In genomic region chr20:56582557-56582956, GRCh38 we compare ENCODE assay signal across 19 cellular contexts. TPM values are rescaled to one million over a fixed set of nuclear protein-coding genes. Genes with fewer than 3 reads are reported as not detected.
DNase-seq lines count a peak whose midpoint lies in the region; ATAC-seq, FAIRE-seq and TF ChIP-seq lines count a peak whose summit lies in the region.
"Had no signal": no experiment of that assay in that cellular context is flagged by ENCODE, and none has a peak within 500 bp of the region (broad histone marks: within the 10 kb centered on the region; RNA-seq: fewer than 3 reads in every experiment).

No MANE protein-coding gene starts in this region.

- H3K27ac Mint-ChIP-seq in GM23338, result no peak overlapping the region
- no peak overlapping the region for H3K27ac Mint-ChIP-seq in activated CD8-positive, alpha-beta memory T cell treated with anti-CD3 and anti-CD28 coated beads, Interleukin-2, amount 10 ng/mL, durations not matched to agents 7 days and 5 days
- H3K27ac Mint-ChIP-seq: T-helper 1 cell treated with Interleukin-12 subunit alpha and Interleukin-12 subunit beta and Interleukin-4 antibody, amounts not matched to agents 30 μg/mL and 1 μg/mL, for 36 hours had no signal

- no peaks in the 10 kb centered on the region for H3K9me1 ChIP-seq in K562 (ENCODE audit: control insufficient read depth, insufficient read depth, low read length)

- H3K4me1 ChIP-seq in GM23338 (ENCODE audit: insufficient read depth) (no peaks in the 10 kb centered on the region), K562 (replicated peaks in 1 of 2; ENCODE audit: control insufficient read depth in 2 of 2, insufficient read depth in 2 of 2, low read length in 2 of 2) (no peaks in the 10 kb centered on the region; a peak in 1 of 5 replicates), heart right ventricle (no peaks in the 10 kb centered on the region)
- H3K4me1 ChIP-seq: Peyer's patch had no signal

- H3K9me3 ChIP-seq in K562 (replicated peaks; ENCODE audit: control insufficient read depth, insufficient read depth, low read depth, low read length) (no peaks in the 10 kb centered on the region), heart right ventricle (no peaks in the 10 kb centered on the region)
- H3K9me3 ChIP-seq: A549, Peyer's patch, SK-N-SH had no signal

- POLR2A ChIA-PET in K562 (lab: Yijun Ruan, JAX), result no interaction called here

- in situ Hi-C loops in K562 (cut with MboI), result loop anchor here (25.0 kb wide), 1 partner anchor 1920 kb away; no protein-coding TSS in a partner anchor

- no peaks in the 10 kb centered on the region for H3K79me2 ChIP-seq in GM23338 (replicated peaks; ENCODE audit: insufficient read depth)
- H3K79me2 ChIP-seq in K562 (ENCODE audit: control insufficient read depth, insufficient read depth, low read length), result no peaks in the 10 kb centered on the region

- H3K9me3 Mint-ChIP-seq in GM23338, result no peaks in the 10 kb centered on the region; the same call in 2 of the 3 replicates
- H3K9me3 Mint-ChIP-seq in activated CD8-positive, alpha-beta memory T cell treated with anti-CD3 and anti-CD28 coated beads, Interleukin-2, amount 10 ng/mL, durations not matched to agents 7 days and 5 days (ENCODE audit: low read depth), result no peaks in the 10 kb centered on the region
- H3K9me3 Mint-ChIP-seq: T-helper 1 cell treated with Interleukin-12 subunit alpha and Interleukin-12 subunit beta and Interleukin-4 antibody, amounts not matched to agents 30 μg/mL and 1 μg/mL, for 36 hours had no signal

- TF ChIP-seq RAD21 in K562 (CRISPR knock-in tag; conservative IDR thresholded peaks at IDR 0.05 in 1 of 2, IDR thresholded peaks at IDR 0.05 in 1 of 2), result no peak

- no peak for FAIRE-seq in K562 (lab: Jason Lieb, UNC)
- FAIRE-seq: A549 had no signal

- H3K9me2 ChIP-seq in GM23338 (ENCODE audit: insufficient read depth), result no peaks in the 10 kb centered on the region
- H3K9me2 ChIP-seq: SK-N-SH had no signal

- DNase-seq in Ammon's horn (ENCODE audit: low spot score) (peak; percentile 22), GM23338 (ENCODE audit: low spot score) (no peak), NCI-H82 (lab: John Stamatoyannopoulos, UW) (peak; percentile 77), K562 (ENCODE audit: extremely low read depth in 1 of 4, low spot score in 3 of 4) (no peak), dermis blood vessel endothelial cell (no peak), heart right ventricle (no peak)
- no peak for DNase-seq in activated CD8-positive, alpha-beta memory T cell treated with anti-CD3 and anti-CD28 coated beads, Interleukin-2, amount 10 ng/mL, durations not matched to agents 7 days and 5 days
- DNase-seq: HCEC 1CT, NCI-H187 treated with DMSO at 0.1 percent for 48 hours, NCI-H446, NCI-H69, Peyer's patch, SK-N-SH had no signal

- H3K36me3 Mint-ChIP-seq in GM23338 (ENCODE audit: low read depth), result no peaks in the 10 kb centered on the region
- H3K36me3 Mint-ChIP-seq in activated CD8-positive, alpha-beta memory T cell treated with anti-CD3 and anti-CD28 coated beads, Interleukin-2, amount 10 ng/mL, durations not matched to agents 7 days and 5 days, result no peaks in the 10 kb centered on the region
- H3K36me3 Mint-ChIP-seq: CD14-positive monocyte had no signal

- no peak overlapping the region for H3K9ac ChIP-seq in K562 (ENCODE audit: insufficient read depth in 1 of 2, low read depth in 2 of 2, low read length in 2 of 2)
- H3K9ac ChIP-seq: KMS-11, SK-N-SH had no signal

- no peak for TF ChIP-seq EP300 in K562 (IDR thresholded peaks at IDR 0.05; ENCODE audit: low read length)

- no peak overlapping the region for H3K4me3 Mint-ChIP-seq in GM23338
- H3K4me3 Mint-ChIP-seq in activated CD8-positive, alpha-beta memory T cell treated with anti-CD3 and anti-CD28 coated beads, Interleukin-2, amount 10 ng/mL, durations not matched to agents 7 days and 5 days, result no peak overlapping the region
- H3K4me3 Mint-ChIP-seq: CD14-positive monocyte; T-helper 1 cell treated with Interleukin-12 subunit alpha and Interleukin-12 subunit beta and Interleukin-4 antibody, amounts not matched to agents 30 μg/mL and 1 μg/mL, for 36 hours had no signal

- no TSS peak for BruUV-seq in K562 (replicated peaks; lab: Mats Ljungman, UMichigan)

- TF ChIP-seq CTCF in GM23338 (conservative IDR thresholded peaks at IDR 0.05; ENCODE audit: low read depth in 2 of 2) (no peak), K562 (IDR thresholded peaks at IDR 0.05 in 2 of 3, conservative IDR thresholded peaks at IDR 0.05 in 1 of 3; ENCODE audit: insufficient read depth in 2 of 3, low read depth in 1 of 3, low read length in 3 of 3) (no peak), heart right ventricle (IDR thresholded peaks at IDR 0.05) (no peak)

- H2AFZ ChIP-seq in GM23338 (peak overlapping the region; percentile 63; the same call in 1 of the 2 replicates), K562 (ENCODE audit: low read depth, low read length) (no peak overlapping the region)

- H3K27ac ChIP-seq in GM23338 (ENCODE audit: low read depth), result no peak overlapping the region
- H3K27ac ChIP-seq in K562 (ENCODE audit: extremely low read depth, low read depth, low read length), result no peak overlapping the region
- H3K27ac ChIP-seq in heart right ventricle, result no peak overlapping the region
- H3K27ac ChIP-seq: A549, KMS-11, Peyer's patch had no signal

- H3F3A ChIP-seq in GM23338 (replicated peaks; ENCODE audit: low read depth), result no peaks in the 10 kb centered on the region

- CTCF ChIA-PET in K562 (lab: Yijun Ruan, JAX; ENCODE audit: low intra/inter-chr PET ratio), result no interaction called here
- CTCF ChIA-PET in activated CD8-positive, alpha-beta memory T cell treated with anti-CD3 and anti-CD28 coated beads, Interleukin-2, amount 10 ng/mL, durations not matched to agents 7 days and 5 days (lab: Charles Lee), result no interaction called here

- ATAC-seq in GM23338, result no peak
- no peak for ATAC-seq in K562
- ATAC-seq in activated CD8-positive, alpha-beta memory T cell treated with anti-CD3 and anti-CD28 coated beads, Interleukin-2, amount 10 ng/mL, durations not matched to agents 7 days and 5 days, result no peak
- no peak for ATAC-seq in heart right ventricle
- ATAC-seq: A549, Right ventricle myocardium inferior had no signal

- peaks cover 18% of the 10 kb centered on the region; the same call in 2 of the 3 replicates for H3K4me1 Mint-ChIP-seq in GM23338
- H3K4me1 Mint-ChIP-seq in activated CD8-positive, alpha-beta memory T cell treated with anti-CD3 and anti-CD28 coated beads, Interleukin-2, amount 10 ng/mL, durations not matched to agents 7 days and 5 days, result no peaks in the 10 kb centered on the region

- H3K4me3 ChIP-seq in GM23338, result no peak overlapping the region
- no peak overlapping the region for H3K4me3 ChIP-seq in K562
- no peak overlapping the region for H3K4me3 ChIP-seq in heart right ventricle
- H3K4me3 ChIP-seq: A549, Peyer's patch had no signal

- 0% methylated on average over 3 of the region's 3 CpGs for WGBS in K562 (ENCODE audit: insufficient coverage, low coverage, missing lambda C conversion rate)
- 36 to 47% methylated on average over 3 of the region's 3 CpGs for WGBS in heart right ventricle, 2 donors

- H4K20me1 ChIP-seq in GM23338 (replicated peaks; ENCODE audit: insufficient read depth) (no peaks in the 10 kb centered on the region), K562 (replicated peaks; ENCODE audit: control insufficient read depth, insufficient read depth, low read length) (no peaks in the 10 kb centered on the region)

- no peaks in the 10 kb centered on the region for H3K27me3 ChIP-seq in GM23338 (ENCODE audit: insufficient read depth)
- H3K27me3 ChIP-seq in K562 (ENCODE audit: control insufficient read depth in 2 of 2, insufficient read depth in 2 of 2, low read length in 2 of 2), result peaks cover 19 to 25% of the 10 kb centered on the region in 2 experiments; a peak in 3 of 5 replicates
- H3K27me3 ChIP-seq in heart right ventricle, result peaks cover 0 to 16% (median 5%) of the 10 kb centered on the region in 7 donors
- H3K27me3 ChIP-seq: Peyer's patch had no signal

- no peaks in the 10 kb centered on the region for H3K36me3 ChIP-seq in GM23338 (ENCODE audit: insufficient read depth)
- H3K36me3 ChIP-seq in K562 (ENCODE audit: control insufficient read depth, insufficient read depth, low read length), result no peaks in the 10 kb centered on the region
- H3K36me3 ChIP-seq in heart right ventricle, result no peaks in the 10 kb centered on the region
- H3K36me3 ChIP-seq: Peyer's patch had no signal

- H3K4me2 ChIP-seq in GM23338 (no peak overlapping the region), K562 (ENCODE audit: insufficient read depth, low read length) (no peak overlapping the region)
- H3K4me2 ChIP-seq: A549, KMS-11, SK-N-SH had no signal

- intact Hi-C loops in K562 (cut with micrococcal nuclease) (no loop called here), heart right ventricle (cut with DNase I) (no loop called here)

- TF ChIP-seq POLR2A in K562 (conservative IDR thresholded peaks at IDR 0.05), result no peak

- peaks cover 3% of the 10 kb centered on the region for H3K27me3 Mint-ChIP-seq in GM23338 (ENCODE audit: insufficient read depth, low read depth, poor library complexity)
- peaks cover 6% of the 10 kb centered on the region for H3K27me3 Mint-ChIP-seq in activated CD8-positive, alpha-beta memory T cell treated with anti-CD3 and anti-CD28 coated beads, Interleukin-2, amount 10 ng/mL, durations not matched to agents 7 days and 5 days

RNA-seq across cellular contexts. Expression of gene TFAP2C, which starts 46.5 kb away (rescaled TPM):
- 9.4 and 11.9 TPM in 2 replicates for total RNA-seq in GM23338 (2014; rRNA removed; shearing (Covaris generic))
- polyA plus RNA-seq in GM23338 (2016; fragmentation: Nextera tagmentation; extraction: Ambion mirVana), result 11.7 and 14.3 TPM in 2 replicates
- not detected in 2 replicates for total RNA-seq in K562 (2011; cell fraction: chromatin; rRNA removed; ENCODE audit: low replicate concordance)
- not detected in 2 replicates for total RNA-seq in K562 (2011; cell fraction: nucleolus; rRNA removed)
- total RNA-seq in K562 (2011; cell fraction: nucleoplasm; rRNA removed), result not detected in 2 replicates
- not detected in 2 replicates for total RNA-seq in K562 (2014; rRNA removed)
- total RNA-seq in K562 (2014; rRNA removed; fragmentation: Illumina TruSeq; extraction: Trizol), result not detected in 2 replicates
- not detected in 2 replicates for total RNA-seq in K562 (2015; rRNA removed; fragmentation: Illumina TruSeq; extraction: Trizol)
- total RNA-seq in K562 (2021), result 0.16 TPM in 1 of 2 replicates, not detected in the other
- 0.04 TPM in 1 of 2 replicates, not detected in the other for polyA plus RNA-seq in K562 (2011; rRNA removed)
- polyA plus RNA-seq in K562 (2011; cell fraction: cytosol; rRNA removed), result not detected in 2 replicates
- polyA plus RNA-seq in K562 (2011; cell fraction: nucleus; rRNA removed), result 0.04 TPM in 1 of 2 replicates, not detected in the other
- not detected in 2 replicates for polyA plus RNA-seq in K562 (2012)
- polyA plus RNA-seq in K562 (2014; fragmentation: Illumina TruSeq; extraction: Trizol), result 0.03 TPM in 1 of 2 replicates, not detected in the other
- polyA plus RNA-seq in K562 (2014; fragmentation: Nextera tagmentation; extraction: Ambion mirVana), result not detected
- not detected in 2 replicates for polyA plus RNA-seq in K562 (2014; rRNA removed)
- polyA minus RNA-seq in K562 (2011; rRNA and poly(A)+ RNA removed), result not detected in 2 replicates
- polyA minus RNA-seq in K562 (2011; cell fraction: cytosol; rRNA and poly(A)+ RNA removed), result not detected in 2 replicates
- not detected in 2 replicates for polyA minus RNA-seq in K562 (2011; cell fraction: nucleus; rRNA and poly(A)+ RNA removed)
- not detected for total RNA-seq in activated CD8-positive, alpha-beta memory T cell treated with anti-CD3 and anti-CD28 coated beads, Interleukin-2, amount 10 ng/mL, durations not matched to agents 7 days and 5 days
- total RNA-seq in dermis blood vessel endothelial cell, result not detected in 2 replicates
- under 1 TPM in 8 of 10 donors, not detected in 2; 0.07 to 0.49 (median 0.19) TPM for total RNA-seq in heart right ventricle
- polyA plus RNA-seq in heart right ventricle, result under 1 TPM; 0.03 to 0.07 TPM
- total RNA-seq: Peyer's patch had no signal
- polyA plus RNA-seq: CD14-positive monocyte, SK-N-SH had no signal

RNA-seq across cellular contexts. Expression of gene FAM209B, which starts 49.5 kb away (rescaled TPM):
- total RNA-seq in GM23338 (2014; rRNA removed; shearing (Covaris generic)), result not detected in 2 replicates
- polyA plus RNA-seq in GM23338 (2016; fragmentation: Nextera tagmentation; extraction: Ambion mirVana) (0.68 and 1.1 TPM in 2 replicates), K562 (2011; rRNA removed) (0.35 and 0.36 TPM in 2 replicates), K562 (2014; fragmentation: Illumina TruSeq; extraction: Trizol) (not detected in 2 replicates), K562 (2014; fragmentation: Nextera tagmentation; extraction: Ambion mirVana) (under 1 TPM in 1 of 2 experiments, not detected in 1; 0.34 TPM), K562 (2014; rRNA removed) (0.40 TPM in 1 of 2 replicates, not detected in the other), heart right ventricle (1 to 10 TPM in 1 of 2 donors, under 1 TPM in 1; 0.62 to 1.1 TPM)
- 1.5 TPM in 1 of 2 replicates, not detected in the other for total RNA-seq in K562 (2011; cell fraction: chromatin; rRNA removed; ENCODE audit: low replicate concordance)
- not detected in 2 replicates for total RNA-seq in K562 (2011; cell fraction: nucleolus; rRNA removed)
- not detected in 2 replicates for total RNA-seq in K562 (2011; cell fraction: nucleoplasm; rRNA removed)
- total RNA-seq in K562 (2014; rRNA removed) (not detected in 2 replicates), K562 (2014; rRNA removed; fragmentation: Illumina TruSeq; extraction: Trizol) (0.29 TPM in 1 of 2 replicates, not detected in the other), K562 (2015; rRNA removed; fragmentation: Illumina TruSeq; extraction: Trizol) (not detected in 2 replicates), K562 (2021) (not detected in 2 replicates), dermis blood vessel endothelial cell (0.33 TPM in 1 of 2 replicates, not detected in the other), heart right ventricle (under 1 TPM in 1 of 10 donors, not detected in 9; 0.34 TPM)
- polyA plus RNA-seq in K562 (2011; cell fraction: cytosol; rRNA removed), result 0.28 TPM in 1 of 2 replicates, not detected in the other
- 0.69 TPM in 1 of 2 replicates, not detected in the other for polyA plus RNA-seq in K562 (2011; cell fraction: nucleus; rRNA removed)
- 0.15 TPM in 1 of 2 replicates, not detected in the other for polyA plus RNA-seq in K562 (2012)
- polyA minus RNA-seq in K562 (2011; rRNA and poly(A)+ RNA removed), result not detected in 2 replicates
- polyA minus RNA-seq in K562 (2011; cell fraction: cytosol; rRNA and poly(A)+ RNA removed), result not detected in 2 replicates
- polyA minus RNA-seq in K562 (2011; cell fraction: nucleus; rRNA and poly(A)+ RNA removed), result not detected in 2 replicates
- total RNA-seq in activated CD8-positive, alpha-beta memory T cell treated with anti-CD3 and anti-CD28 coated beads, Interleukin-2, amount 10 ng/mL, durations not matched to agents 7 days and 5 days, result 1 to 10 TPM; 1.3 to 1.7 TPM
- total RNA-seq: MCF 10A, Peyer's patch, Right ventricle myocardium inferior had no signal
- polyA plus RNA-seq: SK-N-SH had no signal

RNA-seq across cellular contexts. Expression of gene FAM209A, which starts 58.0 kb away (rescaled TPM):
- total RNA-seq in GM23338 (2014; rRNA removed; shearing (Covaris generic)), result not detected in 2 replicates
- polyA plus RNA-seq in GM23338 (2016; fragmentation: Nextera tagmentation; extraction: Ambion mirVana), result not detected in 2 replicates
- 0.60 and 0.67 TPM in 2 replicates for total RNA-seq in K562 (2011; cell fraction: chromatin; rRNA removed; ENCODE audit: low replicate concordance)
- total RNA-seq in K562 (2011; cell fraction: nucleolus; rRNA removed), result 0.33 and 0.66 TPM in 2 replicates
- total RNA-seq in K562 (2011; cell fraction: nucleoplasm; rRNA removed), result 0.81 TPM in 1 of 2 replicates, not detected in the other
- not detected in 2 replicates for total RNA-seq in K562 (2014; rRNA removed)
- 0.15 TPM in 1 of 2 replicates, not detected in the other for total RNA-seq in K562 (2014; rRNA removed; fragmentation: Illumina TruSeq; extraction: Trizol)
- not detected in 2 replicates for total RNA-seq in K562 (2015; rRNA removed; fragmentation: Illumina TruSeq; extraction: Trizol)
- not detected in 2 replicates for total RNA-seq in K562 (2021)
- 0.11 TPM in 2 replicates for polyA plus RNA-seq in K562 (2011; rRNA removed)
- polyA plus RNA-seq in K562 (2011; cell fraction: cytosol; rRNA removed), result not detected in 2 replicates
- polyA plus RNA-seq in K562 (2011; cell fraction: nucleus; rRNA removed), result 0.17 and 0.46 TPM in 2 replicates
- 0.14 and 0.18 TPM in 2 replicates for polyA plus RNA-seq in K562 (2012)
- not detected in 2 replicates for polyA plus RNA-seq in K562 (2014; fragmentation: Illumina TruSeq; extraction: Trizol)
- polyA plus RNA-seq in K562 (2014; fragmentation: Nextera tagmentation; extraction: Ambion mirVana), result under 1 TPM in 1 of 2 experiments, not detected in 1; 0.08 TPM
- 0.23 TPM in 1 of 2 replicates, not detected in the other for polyA plus RNA-seq in K562 (2014; rRNA removed)
- not detected in 2 replicates for polyA minus RNA-seq in K562 (2011; rRNA and poly(A)+ RNA removed)
- not detected in 2 replicates for polyA minus RNA-seq in K562 (2011; cell fraction: cytosol; rRNA and poly(A)+ RNA removed)
- polyA minus RNA-seq in K562 (2011; cell fraction: nucleus; rRNA and poly(A)+ RNA removed), result 0.33 and 0.67 TPM in 2 replicates
- 1 to 10 TPM; 1.4 to 1.7 TPM for total RNA-seq in activated CD8-positive, alpha-beta memory T cell treated with anti-CD3 and anti-CD28 coated beads, Interleukin-2, amount 10 ng/mL, durations not matched to agents 7 days and 5 days
- total RNA-seq in dermis blood vessel endothelial cell, result not detected in 2 replicates
- not detected for total RNA-seq in heart right ventricle
- polyA plus RNA-seq in heart right ventricle, result under 1 TPM in 1 of 2 donors, not detected in 1; 0.04 TPM
- total RNA-seq: MCF 10A, Peyer's patch, Right ventricle myocardium inferior had no signal
- polyA plus RNA-seq: SK-N-SH had no signal

Comparison
In these comparisons a context has a peak if more than half of its experiments do, and no peak if none do; other contexts are left out.
1. DNase-seq: peak in Ammon's horn (single experiment) and NCI-H82 (single experiment); none in GM23338 (single experiment), K562 (0 of 4), activated CD8-positive, alpha-beta memory T cell treated with anti-CD3 and anti-CD28 coated beads, Interleukin-2, amount 10 ng/mL, durations not matched to agents 7 days and 5 days (single experiment), dermis blood vessel endothelial cell (single experiment) and heart right ventricle (0 of 2).